ENCODE assay signal across 20 cellular contexts in genomic region chr7:140831724-140832123, GRCh38.
"Had no signal": no experiment of that assay in that cellular context is flagged by ENCODE, and none has a peak within 500 bp of the region (broad histone marks: within the 10 kb centered on the region; RNA-seq: fewer than 3 reads in every experiment).

No MANE protein-coding gene starts in this region.

- H3K27ac Mint-ChIP-seq: IgD-negative memory B cell had no signal

- H3K9ac ChIP-seq: SK-N-SH had no signal

- H3K4me3 Mint-ChIP-seq: IgD-negative memory B cell had no signal

- H3K9me3 Mint-ChIP-seq: IgD-negative memory B cell had no signal

- DNase-seq: KBM-7, NCI-H1092, NCI-H1105 treated with DMSO at 0.1 percent for 48 hours, NCI-H1417 treated with DMSO at 0.1 percent for 48 hours, NCI-H146, NCI-H1694 treated with DMSO at 0.1 percent for 48 hours, NCI-H2029, NCI-H2081 treated with DMSO at 0.1 percent for 48 hours, NCI-H2171, NCI-H226, NCI-H446, NCI-H510A, NCI-H524 treated with DMSO at 0.1 percent for 48 hours, NCI-H69, NCI-H774, Right ventricle myocardium superior, RPMI8226, SK-N-SH had no signal

- H3K27me3 Mint-ChIP-seq: IgD-negative memory B cell had no signal

- H3K9me3 ChIP-seq: SK-N-SH had no signal

- H3K27ac ChIP-seq: HL-60 had no signal
